Comparison of ENCODE assay signal across 8 cellular contexts in the genomic region with DNA sequence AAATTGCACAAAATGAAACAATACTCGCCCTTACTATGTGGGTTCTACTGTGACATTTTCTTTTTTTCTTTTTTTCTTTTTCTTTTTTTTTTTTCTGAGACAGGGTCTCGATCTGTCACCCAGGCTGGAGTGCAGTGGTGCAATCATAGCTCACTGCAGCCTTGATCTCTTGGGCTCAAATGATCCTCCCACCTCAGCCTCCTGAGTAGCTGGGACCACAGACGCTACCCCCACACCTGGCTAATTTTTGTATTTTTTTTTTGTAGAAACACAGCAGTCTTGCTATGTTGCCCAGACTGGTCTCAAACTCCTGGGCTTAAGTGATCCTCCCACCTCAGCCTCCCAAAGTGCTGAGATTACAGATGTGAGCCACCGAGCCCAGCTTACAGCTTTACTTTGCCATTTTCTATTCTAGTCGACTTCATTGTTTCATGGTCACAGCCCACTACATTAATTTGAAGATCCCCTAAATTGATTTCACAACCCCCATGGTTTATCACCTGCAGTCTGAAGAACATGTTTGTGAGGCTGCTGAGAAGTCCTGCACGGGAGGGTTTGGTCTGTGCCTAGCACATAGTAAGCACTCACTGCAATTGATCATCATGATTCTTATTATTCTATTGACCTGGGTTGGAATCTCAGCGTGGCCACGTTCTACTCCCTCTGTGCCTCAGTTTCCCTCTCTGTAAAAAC. TPM values are rescaled to one million over a fixed set of nuclear protein-coding genes. Genes with fewer than 3 reads are reported as not detected.
DNase-seq lines count a peak whose midpoint lies in the region; ATAC-seq and TF ChIP-seq lines count a peak whose summit lies in the region.

No MANE protein-coding gene starts in this region.

- H3K27me3 Mint-ChIP-seq in chondrocyte (ENCODE audit: low read depth), result no peaks in the 10 kb centered on the region
- peaks cover 25% of the 10 kb centered on the region for H3K27me3 Mint-ChIP-seq in nephron (ENCODE audit: low read depth)

- peak overlapping the region; percentile 99 for H3K4me2 ChIP-seq in BLaER1

- no peak overlapping the region for H3K4me3 Mint-ChIP-seq in chondrocyte (ENCODE audit: unreplicated experiment)
- peak overlapping the region; percentile 74 to 93 (median 76) for H3K4me3 Mint-ChIP-seq in nephron

- H3K9me3 ChIP-seq in BLaER1, result no peaks in the 10 kb centered on the region

- H3K36me3 Mint-ChIP-seq in chondrocyte (ENCODE audit: low read depth) (peaks cover 3% of the 10 kb centered on the region), nephron (ENCODE audit: low read depth) (no peaks in the 10 kb centered on the region)

- H3K9ac ChIP-seq in BLaER1, result peak overlapping the region; percentile 32

- H3K36me3 ChIP-seq in BLaER1, result peaks cover 22% of the 10 kb centered on the region

- DNase-seq in NB4 (ENCODE audit: low read depth), result peak; percentile 62
- no peak for DNase-seq in chondrocyte (ENCODE audit: low spot score)
- no peak for DNase-seq in ureter (ENCODE audit: low spot score)
- no peak for DNase-seq in COLO829 (ENCODE audit: low spot score)

- H4K20me1 ChIP-seq in BLaER1, result peaks cover 18% of the 10 kb centered on the region; the same call in 1 of the 2 replicates

- TF ChIP-seq CTCF in NB4 (IDR thresholded peaks at IDR 0.05; ENCODE audit: low read depth, low read length) (no peak), chondrocyte (IDR thresholded peaks at IDR 0.05) (no peak), nephron (IDR thresholded peaks at IDR 0.05; ENCODE audit: unreplicated experiment in 3 of 3) (no peak)

- H3K4me1 ChIP-seq in BLaER1, result peaks cover 75% of the 10 kb centered on the region

- no peaks in the 10 kb centered on the region for H3K27me3 ChIP-seq in BLaER1

- H3K9me3 Mint-ChIP-seq in chondrocyte (ENCODE audit: low read depth) (no peaks in the 10 kb centered on the region), nephron (no peaks in the 10 kb centered on the region)

- H3K4me1 Mint-ChIP-seq in chondrocyte (ENCODE audit: low read depth) (peaks cover 82% of the 10 kb centered on the region), nephron (peaks cover 53% of the 10 kb centered on the region)

- H3K4me3 ChIP-seq in BLaER1, result peak overlapping the region; percentile 46
- H3K4me3 ChIP-seq in NB4 (ENCODE audit: low read depth, low read length), result no peak overlapping the region

- peak overlapping the region; percentile 72 for H3K27ac ChIP-seq in BLaER1

- ATAC-seq in GM21423 (IDR thresholded peaks at IDR 0.05; ENCODE audit: unreplicated experiment) (no peak), GM19035 (IDR thresholded peaks at IDR 0.05; ENCODE audit: unreplicated experiment) (no peak)

- TF ChIP-seq POLR2A in NB4 (IDR thresholded peaks at IDR 0.05; ENCODE audit: extremely low read depth, insufficient read length), result no peak

- H3K27ac Mint-ChIP-seq in chondrocyte (ENCODE audit: unreplicated experiment) (peak overlapping the region; percentile 95), nephron (peak overlapping the region; percentile 76 to 83 (median 77))

RNA-seq across cellular contexts. Expression of gene BCL3, which starts 3.8 kb away (rescaled TPM):
- total RNA-seq in chondrocyte, result 9.2 to 14.9 TPM (median 11.8 TPM) in 3 replicates
- total RNA-seq in ureter, result 68.4 TPM

RNA-seq across cellular contexts. Expression of gene CBLC, which starts 25.4 kb away (rescaled TPM):
- total RNA-seq in chondrocyte (not detected in 3 replicates), ureter (49.5 TPM)

RNA-seq across cellular contexts. Expression of gene CEACAM16, which starts 53.3 kb away (rescaled TPM):
- total RNA-seq in chondrocyte, result not detected in 3 replicates
- total RNA-seq in ureter, result not detected

RNA-seq across cellular contexts. Expression of gene BCAM, which starts 56.6 kb away (rescaled TPM):
- 4.3 to 15.1 TPM (median 14.0 TPM) in 3 replicates for total RNA-seq in chondrocyte
- total RNA-seq in ureter, result 136 TPM

Comparison
In these comparisons a context has a peak if more than half of its experiments do, and no peak if none do; other contexts are left out.
1. RNA of gene CBLC, which starts 25.4 kb away (total RNA-seq): 49.5 TPM in ureter (single experiment); not detected in chondrocyte; every median in the first group is over 10 times any median in the second.